In genomic region chr22:28116261-28116673, GRCh38 we compare ENCODE assay signal across 1 cellular context.
TF ChIP-seq lines count a peak whose summit lies in the region.

No MANE protein-coding gene starts in this region.

TF ChIP-seq in IMR-90, 13 proteins besides CTCF, POLR2A, EP300 and RAD21 (continued from another document):
- TF ChIP-seq ELK1 (IDR thresholded peaks at IDR 0.05; ENCODE audit: borderline replicate concordance, low read depth, low read length) (no peak), SMC3 (IDR thresholded peaks at IDR 0.05; ENCODE audit: low read depth, low read length) (no peak; the same call in 1 of the 2 replicates)
